9 cellular contexts compared by ENCODE assay signal in genomic region chr9:127970401-127971313, GRCh38. TPM values are rescaled to one million over a fixed set of nuclear protein-coding genes. Genes with fewer than 3 reads are reported as not detected.
DNase-seq lines count a peak whose midpoint lies in the region; FAIRE-seq and TF ChIP-seq lines count a peak whose summit lies in the region.
"Had no signal": no experiment of that assay in that cellular context is flagged by ENCODE, and none has a peak within 500 bp of the region (broad histone marks: within the 10 kb centered on the region; RNA-seq: fewer than 3 reads in every experiment).

No MANE protein-coding gene starts in this region.

- peaks cover 82% of the 10 kb centered on the region for H3K36me3 Mint-ChIP-seq in activated CD4-positive, alpha-beta T cell treated with anti-CD3 and anti-CD28 coated beads, Interleukin-2, amount 10 ng/mL, durations not matched to agents 7 days and 5 days (ENCODE audit: low read depth)

- FAIRE-seq in GM18507 (lab: Jason Lieb, UNC) (peak; percentile 99), HTR-8/SVneo (lab: Jason Lieb, UNC) (no peak)

- CTCF ChIA-PET in HEK293T (lab: Yijun Ruan, JAX) = interaction anchor here (0.5 to 1.8 kb wide), 4 partner anchors 16 to 400 kb away, joined by 3 to 5 read pairs (median 4); no protein-coding TSS in a partner anchor
- CTCF ChIA-PET in activated CD4-positive, alpha-beta T cell treated with anti-CD3 and anti-CD28 coated beads, Interleukin-2, amount 10 ng/mL, durations not matched to agents 7 days and 5 days (lab: Charles Lee) = interaction anchor here (0.8 to 11.7 kb wide), 8 partner anchors 8 to 146 kb away, joined by 3 to 63 read pairs (median 4); partner anchors contain the start of gene EEIG1

- peaks cover 48 to 74% of the 10 kb centered on the region in 2 donors for H3K4me1 ChIP-seq in esophagus (ENCODE audit: control insufficient read depth in 2 of 2, insufficient read depth in 2 of 2, low read length in 1 of 2)

- H3K27me3 Mint-ChIP-seq in activated CD4-positive, alpha-beta T cell treated with anti-CD3 and anti-CD28 coated beads, Interleukin-2, amount 10 ng/mL, durations not matched to agents 7 days and 5 days = no peaks in the 10 kb centered on the region

- H3K4me3 Mint-ChIP-seq in activated CD4-positive, alpha-beta T cell treated with anti-CD3 and anti-CD28 coated beads, Interleukin-2, amount 10 ng/mL, durations not matched to agents 7 days and 5 days = peak overlapping the region; percentile 98

- POLR2A ChIA-PET in HEK293T (lab: Yijun Ruan, JAX) = interaction anchor here (0.7 to 1.5 kb wide), 2 partner anchors 10 to 11 kb away, joined by 3 to 5 read pairs; partner anchors contain the start of gene EEIG1
- POLR2A ChIA-PET in activated CD4-positive, alpha-beta T cell treated with anti-CD3 and anti-CD28 coated beads, Interleukin-2, amount 10 ng/mL, durations not matched to agents 7 days and 5 days (lab: Charles Lee) = no interaction called here

- peak overlapping the region; percentile 84 to 99 for H3K27ac ChIP-seq in esophagus (ENCODE audit: low read depth in 2 of 2, low read length in 1 of 2)
- H3K27ac ChIP-seq: SJSA1 had no signal

- H3K9me3 Mint-ChIP-seq in activated CD4-positive, alpha-beta T cell treated with anti-CD3 and anti-CD28 coated beads, Interleukin-2, amount 10 ng/mL, durations not matched to agents 7 days and 5 days = no peaks in the 10 kb centered on the region

- H3K27ac Mint-ChIP-seq in activated CD4-positive, alpha-beta T cell treated with anti-CD3 and anti-CD28 coated beads, Interleukin-2, amount 10 ng/mL, durations not matched to agents 7 days and 5 days = peak overlapping the region; percentile 94

- H3K4me1 Mint-ChIP-seq in activated CD4-positive, alpha-beta T cell treated with anti-CD3 and anti-CD28 coated beads, Interleukin-2, amount 10 ng/mL, durations not matched to agents 7 days and 5 days = peaks cover 94% of the 10 kb centered on the region

- H3K36me3 ChIP-seq in esophagus (ENCODE audit: control insufficient read depth in 2 of 2, insufficient read depth in 2 of 2, low read length in 1 of 2) = peaks cover 0 to 8% of the 10 kb centered on the region in 2 donors
- H3K36me3 ChIP-seq: SJSA1 had no signal

- H3K27me3 ChIP-seq in esophagus (ENCODE audit: control insufficient read depth in 1 of 2, insufficient read depth in 2 of 2, low read length in 2 of 2) = no peaks in the 10 kb centered on the region
- H3K27me3 ChIP-seq: SJSA1 had no signal

- no peaks in the 10 kb centered on the region for H3K9me3 ChIP-seq in esophagus (ENCODE audit: control insufficient read depth in 2 of 2, insufficient read depth in 1 of 2, low read depth in 1 of 2, low read length in 1 of 2)
- H3K9me3 ChIP-seq: SJSA1 had no signal

- 39% methylated on average over 16 of the region's 16 CpGs for WGBS in esophagus, 2 donors

- peak overlapping the region in 1 of 2 donors; percentile 22 for H3K4me3 ChIP-seq in esophagus (ENCODE audit: low read depth in 1 of 2, low read length in 2 of 2)
- H3K4me3 ChIP-seq: SJSA1 had no signal

- DNase-seq in GM18507 (ENCODE audit: extremely low spot score, insufficient read length, low read depth) (peak; percentile 82), HEK293T (ENCODE audit: extremely low spot score) (no peak), NCI-H1417 treated with DMSO at 0.1 percent for 48 hours (lab: John Stamatoyannopoulos, UW) (peak; percentile 76), HTR-8/SVneo (ENCODE audit: insufficient read length, low spot score) (no peak), dermis blood vessel endothelial cell (no peak)
- DNase-seq in activated CD4-positive, alpha-beta T cell treated with anti-CD3 and anti-CD28 coated beads, Interleukin-2, amount 10 ng/mL, durations not matched to agents 7 days and 5 days = peak; percentile 83
- DNase-seq in stimulated activated CD8-positive, alpha-beta memory T cell treated with anti-CD3 and anti-CD28 coated beads, Interleukin-15, amount 100 ng/mL, for 48 hours (ENCODE audit: low read depth in 2 of 2) = peak; percentile 58 to 67

TF ChIP-seq in HEK293T, 16 proteins besides CTCF, POLR2A, EP300 and RAD21:
- no peak for TF ChIP-seq ARNT (IDR thresholded peaks at IDR 0.05)
- peak; percentile 76; the same call in 1 of the 2 replicates for TF ChIP-seq PKNOX1 (IDR thresholded peaks at IDR 0.05)

RNA-seq across cellular contexts. Expression of gene EEIG1, which starts 10.1 kb away (rescaled TPM):
- total RNA-seq in activated CD4-positive, alpha-beta T cell treated with anti-CD3 and anti-CD28 coated beads, Interleukin-2, amount 10 ng/mL, durations not matched to agents 7 days and 5 days = 100 to 1,000 TPM; 412 to 477 TPM
- polyA plus RNA-seq in esophagus = 10 to 100 TPM; 34.3 to 53.1 TPM
- 8.3 and 34.4 TPM in 2 replicates for total RNA-seq in dermis blood vessel endothelial cell

RNA-seq across cellular contexts. Expression of gene DPM2, which starts 33.0 kb away (rescaled TPM):
- total RNA-seq in activated CD4-positive, alpha-beta T cell treated with anti-CD3 and anti-CD28 coated beads, Interleukin-2, amount 10 ng/mL, durations not matched to agents 7 days and 5 days = 10 to 100 TPM; 79.9 to 80.4 TPM
- polyA plus RNA-seq in esophagus = 10 to 100 TPM; 25.2 to 28.2 TPM
- 8.5 and 9.9 TPM in 2 replicates for total RNA-seq in dermis blood vessel endothelial cell

RNA-seq across cellular contexts. Expression of gene PIP5KL1, which starts 40.1 kb away (rescaled TPM):
- 1 to 10 TPM; 2.5 to 4.1 TPM for total RNA-seq in activated CD4-positive, alpha-beta T cell treated with anti-CD3 and anti-CD28 coated beads, Interleukin-2, amount 10 ng/mL, durations not matched to agents 7 days and 5 days
- 1 to 10 TPM; 2.7 to 4.8 TPM for polyA plus RNA-seq in esophagus
- total RNA-seq in dermis blood vessel endothelial cell = 0.51 and 0.70 TPM in 2 replicates

RNA-seq across cellular contexts. Expression of gene ST6GALNAC4, which starts 53.8 kb away (rescaled TPM):
- 10 to 100 TPM; 16.8 to 22.4 TPM for total RNA-seq in activated CD4-positive, alpha-beta T cell treated with anti-CD3 and anti-CD28 coated beads, Interleukin-2, amount 10 ng/mL, durations not matched to agents 7 days and 5 days
- polyA plus RNA-seq in esophagus = 10 to 100 TPM in 1 of 2 donors, 1 to 10 TPM in 1; 4.6 to 15.3 TPM
- 50.0 and 98.0 TPM in 2 replicates for total RNA-seq in dermis blood vessel endothelial cell

Comparison
In these comparisons a context has a peak if more than half of its experiments do, and no peak if none do; other contexts are left out.
1. DNase-seq: peak in GM18507 (single experiment), NCI-H1417 treated with DMSO at 0.1 percent for 48 hours (single experiment), activated CD4-positive, alpha-beta T cell treated with anti-CD3 and anti-CD28 coated beads, Interleukin-2, amount 10 ng/mL, durations not matched to agents 7 days and 5 days (single experiment) and stimulated activated CD8-positive, alpha-beta memory T cell treated with anti-CD3 and anti-CD28 coated beads, Interleukin-15, amount 100 ng/mL, for 48 hours (2 of 2); none in HEK293T (single experiment), HTR-8/SVneo (single experiment) and dermis blood vessel endothelial cell (single experiment).
2. RNA of gene EEIG1, which starts 10.1 kb away (total RNA-seq): 412 to 477 TPM in activated CD4-positive, alpha-beta T cell treated with anti-CD3 and anti-CD28 coated beads, Interleukin-2, amount 10 ng/mL, durations not matched to agents 7 days and 5 days; 8.3 to 34.4 TPM in dermis blood vessel endothelial cell; every median in the first group is over 10 times any median in the second.